13 cellular contexts compared by ENCODE assay signal in the genomic region with DNA sequence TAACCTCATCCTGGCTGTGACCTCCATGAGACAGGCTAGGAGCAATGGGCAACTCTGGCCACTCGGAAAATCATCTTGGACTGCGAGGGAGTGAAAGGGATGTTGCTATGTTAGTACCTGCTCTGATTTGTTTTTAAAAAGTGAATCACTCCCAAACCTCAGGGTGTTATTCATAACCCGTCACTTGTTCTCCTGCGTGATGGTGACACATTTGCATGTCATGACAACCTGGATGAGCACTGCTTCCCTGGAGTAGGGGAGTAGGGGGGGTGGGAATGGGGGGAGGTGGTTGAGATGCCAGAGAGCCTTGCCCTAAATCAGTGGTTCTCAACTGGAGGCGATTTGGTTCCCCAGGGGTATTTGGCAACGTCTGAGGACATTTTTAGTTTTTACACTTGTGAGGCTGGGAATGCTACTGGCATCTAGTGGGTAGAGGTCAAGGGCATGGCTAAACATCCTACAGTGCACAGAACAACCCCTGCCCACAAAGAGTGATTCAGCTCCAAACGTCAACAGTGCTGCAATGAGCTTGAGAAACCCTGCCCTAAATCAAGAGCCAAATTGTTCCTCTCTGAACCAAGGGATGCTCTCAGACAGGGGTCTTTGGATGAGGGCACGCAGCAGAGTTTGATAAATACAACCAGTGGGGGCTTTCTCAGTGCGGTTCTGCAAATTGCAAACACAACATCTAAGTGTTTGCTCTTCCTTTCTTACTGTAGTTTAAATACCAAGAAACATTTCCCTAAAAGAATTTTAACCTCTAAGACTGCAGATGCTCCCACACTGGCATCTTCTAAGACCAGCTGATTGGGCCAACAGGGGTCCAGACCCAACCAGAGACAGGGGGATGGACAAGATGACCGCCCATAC.
DNase-seq lines count a peak whose midpoint lies in the region; FAIRE-seq and TF ChIP-seq lines count a peak whose summit lies in the region.
"Had no signal": no experiment of that assay in that cellular context is flagged by ENCODE, and none has a peak within 500 bp of the region (broad histone marks: within the 10 kb centered on the region; RNA-seq: fewer than 3 reads in every experiment).

No MANE protein-coding gene starts in this region.

- no peak for TF ChIP-seq RAD21 in SK-N-SH (IDR thresholded peaks at IDR 0.05; ENCODE audit: low read length)

- H3K4me3 ChIP-seq in SK-N-SH (ENCODE audit: low read depth in 2 of 2, low read length in 1 of 2) (no peak overlapping the region), skeletal muscle satellite cell (ENCODE audit: low read length) (no peak overlapping the region), Caco-2 (ENCODE audit: low read depth, low read length) (no peak overlapping the region)
- H3K4me3 ChIP-seq: SJCRH30 had no signal

- intact Hi-C loops in Caco-2 (cut with micrococcal nuclease; ENCODE audit: unreplicated experiment): no loop called here

- H3K4me2 ChIP-seq in SK-N-SH (peak overlapping the region; percentile 25), skeletal muscle satellite cell (ENCODE audit: low read length) (peak overlapping the region; percentile 52)

- no peaks in the 10 kb centered on the region for H3K27me3 Mint-ChIP-seq in Caco-2 (ENCODE audit: insufficient read depth, unreplicated experiment)
- H3K27me3 Mint-ChIP-seq: activated naive CD8-positive, alpha-beta T cell treated with anti-CD3 and anti-CD28 coated beads, Interleukin-2, amount 50 U/mL, for 24 hours had no signal

- CTCF ChIA-PET in SK-N-SH (lab: Yijun Ruan, JAX): interaction anchor here (1.0 to 1.6 kb wide), 5 partner anchors 11 to 177 kb away, joined by 3 to 6 read pairs (median 3); no protein-coding TSS in a partner anchor
- CTCF ChIA-PET in Caco-2 (lab: Charles Lee): no interaction called here

- peak in 1 of 2 experiments; percentile 45; a peak in 1 of 4 replicates for TF ChIP-seq EP300 in SK-N-SH (IDR thresholded peaks at IDR 0.05; ENCODE audit: borderline replicate concordance in 1 of 2, low read depth in 1 of 2, low read length in 1 of 2)

- H3K79me2 ChIP-seq in SK-N-SH (ENCODE audit: insufficient read depth): no peaks in the 10 kb centered on the region

- no peak for TF ChIP-seq CTCF in SK-N-SH (IDR thresholded peaks at IDR 0.05)
- TF ChIP-seq CTCF in Caco-2 (IDR thresholded peaks at IDR 0.05; ENCODE audit: insufficient read depth in 1 of 2, low read depth in 1 of 2, low read length in 1 of 2, severe bottlenecking in 1 of 2, unreplicated experiment in 1 of 2): no peak

- 57% methylated on average over 10 of the region's 10 CpGs for WGBS in SK-N-SH (ENCODE audit: low lambda C conversion rate)

- H3K27me3 ChIP-seq in SK-N-SH (ENCODE audit: insufficient read depth): no peaks in the 10 kb centered on the region
- no peaks in the 10 kb centered on the region for H3K27me3 ChIP-seq in skeletal muscle satellite cell (ENCODE audit: control insufficient read depth, insufficient read depth, low read length)
- H3K27me3 ChIP-seq in Caco-2 (replicated peaks; ENCODE audit: control insufficient read depth, insufficient read depth, low read length): no peaks in the 10 kb centered on the region
- H3K27me3 ChIP-seq: SJCRH30 had no signal

- H3K36me3 Mint-ChIP-seq in Caco-2 (ENCODE audit: insufficient read depth, unreplicated experiment): no peaks in the 10 kb centered on the region

- no peaks in the 10 kb centered on the region for H3K9me2 ChIP-seq in SK-N-SH

- H3K27ac Mint-ChIP-seq in Caco-2 (ENCODE audit: unreplicated experiment): no peak overlapping the region
- H3K27ac Mint-ChIP-seq: activated naive CD8-positive, alpha-beta T cell treated with anti-CD3 and anti-CD28 coated beads, Interleukin-2, amount 50 U/mL, for 24 hours; IgD-negative memory B cell had no signal

- H2AFZ ChIP-seq in SK-N-SH (ENCODE audit: low read depth): no peak overlapping the region

- H3K9me3 Mint-ChIP-seq in Caco-2 (ENCODE audit: unreplicated experiment): no peaks in the 10 kb centered on the region
- H3K9me3 Mint-ChIP-seq: activated naive CD8-positive, alpha-beta T cell treated with anti-CD3 and anti-CD28 coated beads, Interleukin-2, amount 50 U/mL, for 24 hours had no signal

- H3F3A ChIP-seq in SK-N-SH (replicated peaks; ENCODE audit: insufficient read depth): peaks cover 6% of the 10 kb centered on the region

- no peaks in the 10 kb centered on the region for H4K20me1 ChIP-seq in SK-N-SH (ENCODE audit: insufficient read depth)

- peaks cover 7% of the 10 kb centered on the region for H3K4me1 Mint-ChIP-seq in Caco-2 (ENCODE audit: low read depth, unreplicated experiment)
- H3K4me1 Mint-ChIP-seq: activated naive CD8-positive, alpha-beta T cell treated with anti-CD3 and anti-CD28 coated beads, Interleukin-2, amount 50 U/mL, for 24 hours; IgD-negative memory B cell had no signal

- H3K9ac ChIP-seq in SK-N-SH (peak overlapping the region; percentile 45), skeletal muscle satellite cell (ENCODE audit: low read depth, low read length) (peak overlapping the region; percentile 44)

- H3K9me3 ChIP-seq in SK-N-SH: no peaks in the 10 kb centered on the region
- H3K9me3 ChIP-seq in skeletal muscle satellite cell (replicated peaks; ENCODE audit: low read length): no peaks in the 10 kb centered on the region
- H3K9me3 ChIP-seq in Caco-2: no peaks in the 10 kb centered on the region
- H3K9me3 ChIP-seq: SJCRH30 had no signal

- no TSS peak for BruUV-seq in Caco-2 (replicated peaks; lab: Mats Ljungman, UMichigan)

- DNase-seq in HCEC 1CT (peak; percentile 74), SK-N-SH (no peak), fibroblast of peridontal ligament (ENCODE audit: extremely low read depth) (peak; percentile 87), Caco-2 (no peak), frontal cortex (ENCODE audit: low spot score in 2 of 2) (no peak), superior temporal gyrus (ENCODE audit: extremely low spot score) (no peak)
- DNase-seq: activated naive CD8-positive, alpha-beta T cell treated with anti-CD3 and anti-CD28 coated beads, Interleukin-2, amount 50 U/mL, for 24 hours; NCI-H748 treated with DMSO at 0.1 percent for 48 hours; SJCRH30; small intestine had no signal

- FAIRE-seq in frontal cortex (lab: Jason Lieb, UNC): no peak
- FAIRE-seq: small intestine had no signal

- H3K4me3 Mint-ChIP-seq in Caco-2 (ENCODE audit: unreplicated experiment): no peak overlapping the region
- H3K4me3 Mint-ChIP-seq: activated naive CD8-positive, alpha-beta T cell treated with anti-CD3 and anti-CD28 coated beads, Interleukin-2, amount 50 U/mL, for 24 hours; IgD-negative memory B cell; neural crest cell had no signal

- POLR2A ChIA-PET in SK-N-SH (lab: Yijun Ruan, JAX): interaction anchor here (1.5 kb wide), 1 partner anchor 18 kb away, joined by 5 read pairs; no protein-coding TSS in a partner anchor
- POLR2A ChIA-PET in Caco-2 (lab: Charles Lee): no interaction called here

- peak overlapping the region; percentile 69 to 70 for H3K27ac ChIP-seq in SK-N-SH (ENCODE audit: low read depth in 2 of 2, low read length in 1 of 2)
- H3K27ac ChIP-seq: SJCRH30 had no signal

- H3K36me3 ChIP-seq in SK-N-SH (replicated peaks in 1 of 2; ENCODE audit: control insufficient read depth in 1 of 2, insufficient read depth in 2 of 2, low read length in 1 of 2) (no peaks in the 10 kb centered on the region), skeletal muscle satellite cell (ENCODE audit: insufficient read depth, low read length) (no peaks in the 10 kb centered on the region), Caco-2 (ENCODE audit: control insufficient read depth, insufficient read depth, low read length) (no peaks in the 10 kb centered on the region)
- H3K36me3 ChIP-seq: SJCRH30 had no signal

- H3K4me1 ChIP-seq in SK-N-SH (ENCODE audit: control insufficient read depth in 1 of 2, insufficient read depth in 2 of 2, low read depth in 1 of 2, low read length in 1 of 2) (peaks cover 30 to 37% of the 10 kb centered on the region in 2 experiments), skeletal muscle satellite cell (ENCODE audit: control insufficient read depth, insufficient read depth, low read length) (peaks cover 38% of the 10 kb centered on the region), Caco-2 (0 out of 2 replicates have a peak, but pooled peaks cover 3% of the 10 kb centered on the region)

TF ChIP-seq in SK-N-SH, 30 proteins besides CTCF, POLR2A, EP300 and RAD21 (continues in another document):
- TF ChIP-seq SMC3 (IDR thresholded peaks at IDR 0.05; ENCODE audit: low read depth, low read length) (no peak), JUND (IDR thresholded peaks at IDR 0.05) (peak; percentile 29; the same call in 1 of the 2 replicates), ELF1 (IDR thresholded peaks at IDR 0.05) (no peak), RXRA (IDR thresholded peaks at IDR 0.05; ENCODE audit: borderline replicate concordance, low read depth) (peak; percentile 29; the same call in 1 of the 2 replicates), TAF1 (IDR thresholded peaks at IDR 0.05; ENCODE audit: borderline replicate concordance, low read depth, low read length) (no peak), EZH2phosphoT487 (IDR thresholded peaks at IDR 0.05; ENCODE audit: borderline replicate concordance, low read depth) (no peak), TEAD4 (IDR thresholded peaks at IDR 0.05; ENCODE audit: borderline replicate concordance, insufficient read depth) (0 out of 2 replicates have a peak, but pooled peaks have one; percentile 7), RCOR1 (IDR thresholded peaks at IDR 0.05; ENCODE audit: low read length) (no peak), GATA2 (CRISPR knock-in tag; IDR thresholded peaks at IDR 0.05) (no peak), TCF12 (IDR thresholded peaks at IDR 0.05) (peak; percentile 43), CHD2 (IDR thresholded peaks at IDR 0.05; ENCODE audit: low read length, partially characterized antibody) (no peak)
- TF ChIP-seq, protein P1, sequence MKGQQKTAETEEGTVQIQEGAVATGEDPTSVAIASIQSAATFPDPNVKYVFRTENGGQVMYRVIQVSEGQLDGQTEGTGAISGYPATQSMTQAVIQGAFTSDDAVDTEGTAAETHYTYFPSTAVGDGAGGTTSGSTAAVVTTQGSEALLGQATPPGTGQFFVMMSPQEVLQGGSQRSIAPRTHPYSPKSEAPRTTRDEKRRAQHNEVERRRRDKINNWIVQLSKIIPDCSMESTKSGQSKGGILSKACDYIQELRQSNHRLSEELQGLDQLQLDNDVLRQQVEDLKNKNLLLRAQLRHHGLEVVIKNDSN (IDR thresholded peaks at IDR 0.05; ENCODE audit: borderline replicate concordance, low read depth): no peak

Comparison
In these comparisons a context has a peak if more than half of its experiments do, and no peak if none do; other contexts are left out.
1. DNase-seq: peak in HCEC 1CT (single experiment) and fibroblast of peridontal ligament (single experiment); none in SK-N-SH (single experiment), Caco-2 (0 of 2), frontal cortex (0 of 2) and superior temporal gyrus (single experiment).